ENCODE assay signal across 7 cellular contexts in the genomic region with DNA sequence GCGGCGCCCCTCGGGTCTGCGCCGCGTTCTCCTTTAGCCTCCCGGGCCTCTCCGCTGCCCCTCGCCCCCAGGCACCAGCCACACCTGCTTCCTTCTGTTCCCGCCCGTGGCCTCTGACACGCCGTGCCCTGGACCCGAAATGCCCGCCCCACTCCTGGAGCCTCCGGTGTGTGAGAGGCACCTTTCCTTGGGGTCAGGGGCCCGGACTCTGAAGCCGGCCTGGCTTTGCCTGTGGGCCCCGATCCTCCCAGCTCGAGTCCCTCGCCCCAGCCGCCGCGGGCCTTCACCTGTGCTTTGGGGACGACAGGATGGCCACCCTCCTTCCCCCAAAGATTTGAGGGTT. TPM values are rescaled to one million over a fixed set of nuclear protein-coding genes. Genes with fewer than 3 reads are reported as not detected.
A peak's percentile ranks its signal among the peaks of the same experiment; 100 is the strongest.
DNase-seq lines count a peak whose midpoint lies in the region; ATAC-seq and TF ChIP-seq lines count a peak whose summit lies in the region.

No MANE protein-coding gene starts in this region.

- no TSS peak for BruUV-seq in mammary epithelial cell (replicated peaks; lab: Mats Ljungman, UMichigan)

- ATAC-seq in GM19395 (IDR thresholded peaks at IDR 0.05; ENCODE audit: unreplicated experiment) (peak; percentile 9), lung (ENCODE audit: insufficient read depth, low FRiP score) (no peak), HG03378 (IDR thresholded peaks at IDR 0.05; ENCODE audit: unreplicated experiment) (no peak)

- in situ Hi-C loops in mammary epithelial cell (cut with MboI; ENCODE audit: low sequenced_read_pairs in 2 of 2) = no loop called here

- intact Hi-C loops in mammary epithelial cell (cut with micrococcal nuclease) (loop anchor here (2.0 kb wide), 1 partner anchor 16 kb away; no protein-coding TSS in a partner anchor), uterus (cut with DNase I; ENCODE audit: low total_unique reads) (no loop called here)

- H3K36me3 ChIP-seq in mammary epithelial cell (ENCODE audit: insufficient read depth, low read length) (no peaks in the 10 kb centered on the region), lung (ENCODE audit: control insufficient read depth in 2 of 2, insufficient read depth in 2 of 2, low read length in 2 of 2) (peaks cover 0 to 4% of the 10 kb centered on the region in 2 donors), uterus (no peaks in the 10 kb centered on the region)

- dilution Hi-C loops in mammary epithelial cell (cut with HindIII; ENCODE audit: low sequenced_read_pairs) = no loop called here

- peak overlapping the region; percentile 78 for H3K4me3 ChIP-seq in Jurkat, Clone E6-1 (ENCODE audit: low read length)
- H3K4me3 ChIP-seq in mammary epithelial cell (replicated peaks in 1 of 3; ENCODE audit: insufficient read depth in 1 of 3, low read depth in 2 of 3, low read length in 3 of 3) (peak overlapping the region; percentile 73 to 98 (median 89)), lung (peak overlapping the region; percentile 77), uterus (peak overlapping the region; percentile 67 to 90)

- H3K27ac ChIP-seq in mammary epithelial cell (ENCODE audit: insufficient read depth, low read depth, low read length) = no peak overlapping the region
- peak overlapping the region; percentile 90 to 97 for H3K27ac ChIP-seq in lung (ENCODE audit: low read depth in 1 of 2, low read length in 1 of 2)
- peak overlapping the region; percentile 72 to 85 for H3K27ac ChIP-seq in uterus

- TF ChIP-seq POLR2A in uterus (IDR thresholded peaks at IDR 0.05) = no peak

- peak overlapping the region; percentile 100 for H3K4me2 ChIP-seq in mammary epithelial cell (ENCODE audit: insufficient read depth, low read depth, low read length)

- WGBS in mammary epithelial cell (ENCODE audit: low coverage, missing lambda C conversion rate) = 13% methylated on average over 8 of the region's 25 CpGs
- WGBS in lung, 2 donors = 6 to 8% methylated on average over 23 to 25 of the region's 25 CpGs

- peak overlapping the region; percentile 95 for H2AFZ ChIP-seq in mammary epithelial cell (ENCODE audit: low read depth, low read length)

- TF ChIP-seq CTCF in mammary epithelial cell (conservative IDR thresholded peaks at IDR 0.05 in 1 of 2, IDR thresholded peaks at IDR 0.05 in 1 of 2; ENCODE audit: extremely low read depth in 1 of 2, insufficient read depth in 1 of 2, low read depth in 1 of 2, low read length in 2 of 2) (no peak), lung (IDR thresholded peaks at IDR 0.05; ENCODE audit: control extremely low read depth, extremely low read depth) (no peak), uterus (IDR thresholded peaks at IDR 0.05) (no peak)

- H3K9ac ChIP-seq in mammary epithelial cell (ENCODE audit: insufficient read depth, low read length) = no peak overlapping the region

- peaks cover 9% of the 10 kb centered on the region for H3K4me1 ChIP-seq in mammary epithelial cell (ENCODE audit: insufficient read depth, low read length)
- peaks cover 5 to 8% of the 10 kb centered on the region in 2 donors for H3K4me1 ChIP-seq in lung (ENCODE audit: control insufficient read depth in 2 of 2, insufficient read depth in 2 of 2, low read length in 2 of 2)
- H3K4me1 ChIP-seq in uterus = peaks cover 0 to 6% of the 10 kb centered on the region in 2 donors

- H3K79me2 ChIP-seq in mammary epithelial cell (ENCODE audit: insufficient read depth, low read length) = peaks cover 19% of the 10 kb centered on the region

- no peaks in the 10 kb centered on the region for H4K20me1 ChIP-seq in mammary epithelial cell (ENCODE audit: insufficient read depth, low read length)

- DNase-seq in Jurkat, Clone E6-1 (ENCODE audit: low read depth, low spot score) = no peak
- DNase-seq in mammary epithelial cell (no peak), lung (ENCODE audit: low spot score) (no peak), uterus (no peak), NCI-H2227 (lab: John Stamatoyannopoulos, UW; ENCODE audit: unreplicated experiment) (no peak)

- peaks cover 3% of the 10 kb centered on the region for H3K9me3 ChIP-seq in mammary epithelial cell (replicated peaks; ENCODE audit: insufficient read depth, low read length)
- no peaks in the 10 kb centered on the region for H3K9me3 ChIP-seq in lung (ENCODE audit: control insufficient read depth in 2 of 2, insufficient read depth in 1 of 2, low read length in 1 of 2)
- H3K9me3 ChIP-seq in uterus = no peaks in the 10 kb centered on the region

- H3K27me3 ChIP-seq in mammary epithelial cell (ENCODE audit: insufficient read depth, low read length) = no peaks in the 10 kb centered on the region
- no peaks in the 10 kb centered on the region for H3K27me3 ChIP-seq in lung (ENCODE audit: control insufficient read depth, insufficient read depth)
- H3K27me3 ChIP-seq in uterus = no peaks in the 10 kb centered on the region

- CTCF ChIA-PET in mammary epithelial cell (lab: Charles Lee; ENCODE audit: low non-redundant PET) = no interaction called here

RNA-seq across cellular contexts. Expression of gene CDPF1, which starts 0.7 kb away (rescaled TPM):
- 23.8 TPM for polyA plus RNA-seq in Jurkat, Clone E6-1 (2012; ENCODE audit: insufficient read depth, insufficient read length)
- total RNA-seq in mammary epithelial cell = 1 to 10 TPM; 5.7 to 8.0 TPM
- 8.3 TPM for polyA plus RNA-seq in mammary epithelial cell
- polyA minus RNA-seq in mammary epithelial cell = 6.6 TPM
- 10 to 100 TPM in 1 of 2 donors, 1 to 10 TPM in 1; 8.9 to 17.2 TPM for total RNA-seq in lung
- 10 to 100 TPM; 11.6 to 13.2 TPM for polyA plus RNA-seq in lung
- 10 to 100 TPM in 1 of 4 donors, 1 to 10 TPM in 3; 1.5 to 12.7 (median 4.5) TPM for total RNA-seq in uterus

RNA-seq across cellular contexts. Expression of gene PKDREJ, which starts 12.4 kb away (rescaled TPM):
- polyA plus RNA-seq in Jurkat, Clone E6-1 (2012; ENCODE audit: insufficient read depth, insufficient read length) = 0.15 TPM
- total RNA-seq in mammary epithelial cell (not detected), lung (under 1 TPM; 0.03 to 0.06 TPM), uterus (under 1 TPM in 2 of 4 donors, not detected in 2; 0.06 to 0.14 TPM)
- polyA plus RNA-seq in mammary epithelial cell (not detected), lung (under 1 TPM; 0.02 TPM)
- polyA minus RNA-seq in mammary epithelial cell = not detected

RNA-seq across cellular contexts. Expression of gene TTC38, which starts 17.1 kb away (rescaled TPM):
- not detected for polyA plus RNA-seq in Jurkat, Clone E6-1 (2012; ENCODE audit: insufficient read depth, insufficient read length)
- total RNA-seq in mammary epithelial cell (10 to 100 TPM; 14.3 to 16.0 TPM), lung (10 to 100 TPM; 32.2 to 33.9 TPM), uterus (10 to 100 TPM in 3 of 4 donors, 1 to 10 TPM in 1; 7.7 to 50.0 (median 45.0) TPM)
- polyA plus RNA-seq in mammary epithelial cell (14.5 TPM), lung (10 to 100 TPM; 14.8 to 24.9 TPM)
- 17.7 TPM for polyA minus RNA-seq in mammary epithelial cell

RNA-seq across cellular contexts. Expression of gene GTSE1, which starts 45.9 kb away (rescaled TPM):
- polyA plus RNA-seq in Jurkat, Clone E6-1 (2012; ENCODE audit: insufficient read depth, insufficient read length) = 53.5 TPM
- total RNA-seq in mammary epithelial cell (10 to 100 TPM in 1 of 2 donors, under 1 TPM in 1; 0.67 to 22.3 TPM), lung (1 to 10 TPM; 1.0 to 2.3 TPM), uterus (1 to 10 TPM in 1 of 4 donors, under 1 TPM in 1, not detected in 2; 0.21 to 6.9 TPM)
- polyA plus RNA-seq in mammary epithelial cell (16.0 TPM), lung (1 to 10 TPM; 1.2 to 1.3 TPM)
- 14.0 TPM for polyA minus RNA-seq in mammary epithelial cell
